8 cellular contexts compared by ENCODE assay signal in the genomic region with DNA sequence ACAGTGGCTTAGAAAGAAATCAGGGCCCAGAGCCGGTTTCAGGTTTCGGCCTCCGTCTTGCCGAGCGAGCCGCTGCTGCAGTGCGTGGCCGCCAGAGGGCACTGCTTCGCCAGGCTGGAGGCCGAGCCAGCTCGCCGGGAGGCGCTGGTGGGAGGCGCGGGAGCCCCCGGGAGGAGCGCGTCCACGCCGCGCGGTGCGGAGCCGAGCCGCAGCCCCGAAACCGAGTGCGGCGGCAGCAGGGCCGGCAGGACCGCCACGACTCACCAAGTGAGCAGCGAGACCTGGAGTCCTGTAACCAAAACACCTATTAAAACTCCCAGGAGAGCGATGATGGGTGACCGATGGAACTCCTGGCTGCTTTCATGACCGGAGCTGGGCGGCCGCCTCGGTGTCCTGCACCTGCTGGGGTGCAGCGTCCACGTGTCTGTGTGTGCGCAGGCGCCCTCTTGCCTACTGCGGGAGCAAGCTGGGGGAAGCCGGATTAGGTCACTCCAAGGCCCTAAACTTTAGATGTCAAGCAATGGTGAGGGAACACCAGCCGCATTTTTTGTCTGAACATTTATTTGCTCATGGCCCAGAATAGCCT.
A peak's percentile ranks its signal among the peaks of the same experiment; 100 is the strongest.
DNase-seq lines count a peak whose midpoint lies in the region; ATAC-seq and TF ChIP-seq lines count a peak whose summit lies in the region.

No MANE protein-coding gene starts in this region.

- TF ChIP-seq CTCF in GM10248 (IDR thresholded peaks at IDR 0.05; ENCODE audit: control extremely low read depth, extremely low read depth, low read depth, missing control alignments) = peak; percentile 98
- TF ChIP-seq CTCF in VCaP (conservative IDR thresholded peaks at IDR 0.05) = peak; percentile 98
- peak; percentile 74 to 91 (median 76) for TF ChIP-seq CTCF in breast epithelium (IDR thresholded peaks at IDR 0.05)
- TF ChIP-seq CTCF in spleen (IDR thresholded peaks at IDR 0.05 in 8 of 11, conservative IDR thresholded peaks at IDR 0.05 in 3 of 11) = peak; percentile 64 to 99 (median 96)

- intact Hi-C loops in breast epithelium (cut with DNase I; ENCODE audit: low total_unique reads) = no loop called here
- intact Hi-C loops in spleen (cut with DNase I; ENCODE audit: low total_unique reads) = no loop called here

- no peaks in the 10 kb centered on the region for H3K9me3 ChIP-seq in breast epithelium
- peaks cover 0 to 2% (median 0%) of the 10 kb centered on the region in 8 donors for H3K9me3 ChIP-seq in spleen

- peak overlapping the region; percentile 27 to 67 (median 52) for H3K4me3 ChIP-seq in breast epithelium
- H3K4me3 ChIP-seq in spleen = peak overlapping the region; percentile 20 to 67 (median 37)

- H3K27ac ChIP-seq in VCaP (peak overlapping the region; percentile 54), breast epithelium (no peak overlapping the region), spleen (no peak overlapping the region)

- no peaks in the 10 kb centered on the region for H3K36me3 ChIP-seq in breast epithelium
- no peaks in the 10 kb centered on the region for H3K36me3 ChIP-seq in spleen

- ATAC-seq in HG02571 (IDR thresholded peaks at IDR 0.05; ENCODE audit: unreplicated experiment) = peak; percentile 76

- CTCF ChIA-PET in GM10248 (lab: Yijun Ruan, JAX) = interaction anchor here (0.6 to 4.6 kb wide), 42 partner anchors 9 to 874 kb away, joined by 3 to 45 read pairs (median 4); no protein-coding TSS in a partner anchor

- DNase-seq in GM10248 (ENCODE audit: extremely low spot score) (peak; percentile 85), NCI-H1105 treated with DMSO at 0.1 percent for 48 hours (lab: John Stamatoyannopoulos, UW) (peak; percentile 72), breast epithelium (ENCODE audit: low spot score in 2 of 2) (peak; percentile 44 to 73), iPS-NIHi7 (ENCODE audit: extremely low spot score) (peak; percentile 87), spleen (peak; percentile 94), mesenteric fat pad (ENCODE audit: low spot score) (no peak)

- TF ChIP-seq POLR2A in breast epithelium (IDR thresholded peaks at IDR 0.05) (no peak), spleen (IDR thresholded peaks at IDR 0.05) (no peak)

- WGBS in spleen, 5 donors = 6 to 10% (median 6%) methylated on average over 25 to 46 of the region's 46 CpGs

- H3K4me1 ChIP-seq in breast epithelium (no peaks in the 10 kb centered on the region), spleen (peaks cover 0 to 32% (median 22%) of the 10 kb centered on the region in 6 donors)

- POLR2A ChIA-PET in GM10248 (lab: Yijun Ruan, JAX) = no interaction called here

- H3K27me3 ChIP-seq in breast epithelium = no peaks in the 10 kb centered on the region
- peaks cover 0 to 12% (median 0%) of the 10 kb centered on the region in 7 donors for H3K27me3 ChIP-seq in spleen (replicated peaks in 1 of 7)
